Comparison of ENCODE assay signal across 2 cellular contexts in the genomic region with DNA sequence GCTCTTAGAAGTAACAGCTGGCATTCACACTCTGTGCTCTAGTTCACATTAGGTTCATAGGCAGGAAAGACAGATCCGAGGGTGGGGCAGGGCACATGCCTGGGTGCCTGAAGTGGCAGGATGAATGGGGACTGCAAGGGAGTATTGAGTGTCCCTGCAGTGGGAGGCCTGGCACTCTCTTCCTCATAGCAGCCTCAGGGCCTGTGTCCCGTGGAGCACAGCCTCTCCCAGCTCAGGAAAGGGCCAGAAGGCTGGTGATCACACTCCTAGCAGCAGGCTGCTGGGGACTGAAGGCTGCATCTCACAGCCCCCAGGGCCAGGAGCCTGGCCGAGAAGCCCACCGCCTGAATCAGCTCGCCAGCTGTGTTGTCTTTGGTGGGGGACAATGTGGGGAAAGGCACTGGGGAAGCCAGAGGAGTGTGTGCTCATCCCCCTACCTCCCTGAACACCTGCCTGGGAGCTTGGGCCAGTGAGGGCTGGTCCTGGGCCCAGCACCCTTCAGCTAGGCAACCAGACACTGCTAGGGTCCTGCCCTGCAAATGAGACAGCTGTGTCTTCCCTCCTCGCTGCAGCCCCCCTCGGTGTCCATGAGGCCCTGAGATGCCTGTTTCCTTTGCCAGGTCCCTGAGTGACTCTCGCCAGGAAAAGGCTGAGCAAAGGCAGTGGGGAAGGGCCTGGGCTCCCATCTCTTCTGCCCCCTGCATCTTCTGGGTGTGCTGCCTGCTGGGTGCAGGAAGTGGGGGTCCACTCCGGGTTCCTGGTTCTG.
TF ChIP-seq lines count a peak whose summit lies in the region.

No MANE protein-coding gene starts in this region.

TF ChIP-seq in H1, 55 proteins besides CTCF, POLR2A, EP300 and RAD21:
- TF ChIP-seq MAFK (IDR thresholded peaks at IDR 0.05; ENCODE audit: low read depth, low read length) (no peak), NRF1 (IDR thresholded peaks at IDR 0.05; ENCODE audit: low read depth, low read length) (no peak), SUZ12 (IDR thresholded peaks at IDR 0.05; ENCODE audit: low read length) (no peak), TAF7 (optimal IDR thresholded peaks at IDR 0.05; ENCODE audit: borderline replicate concordance, low read depth, low read length) (no peak), CHD1 (IDR thresholded peaks at IDR 0.05; ENCODE audit: low read depth, low read length) (no peak), HDAC2 (IDR thresholded peaks at IDR 0.05; ENCODE audit: borderline replicate concordance in 1 of 2, low read depth in 2 of 2, low read length in 2 of 2) (no peak), NANOG (IDR thresholded peaks at IDR 0.05; ENCODE audit: insufficient read depth, low read depth, low read length, poor library complexity, severe bottlenecking) (no peak), RFX5 (IDR thresholded peaks at IDR 0.05; ENCODE audit: borderline replicate concordance, low read depth, low read length) (no peak), KDM1A (IDR thresholded peaks at IDR 0.05; ENCODE audit: borderline replicate concordance, low read length) (no peak), CEBPB (IDR thresholded peaks at IDR 0.05; ENCODE audit: low read depth, low read length) (no peak), TBP (IDR thresholded peaks at IDR 0.05; ENCODE audit: low read depth, low read length) (no peak), POLR2AphosphoS5 (IDR thresholded peaks at IDR 0.05; ENCODE audit: low read depth, low read length) (no peak), SIN3A (conservative IDR thresholded peaks at IDR 0.05 in 1 of 2, IDR thresholded peaks at IDR 0.05 in 1 of 2; ENCODE audit: low read depth in 1 of 2, low read length in 2 of 2) (no peak), PHF8 (conservative IDR thresholded peaks at IDR 0.05; ENCODE audit: low read depth, low read length) (no peak)
- TF ChIP-seq, protein P1, sequence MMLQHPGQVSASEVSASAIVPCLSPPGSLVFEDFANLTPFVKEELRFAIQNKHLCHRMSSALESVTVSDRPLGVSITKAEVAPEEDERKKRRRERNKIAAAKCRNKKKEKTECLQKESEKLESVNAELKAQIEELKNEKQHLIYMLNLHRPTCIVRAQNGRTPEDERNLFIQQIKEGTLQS (IDR thresholded peaks at IDR 0.05; ENCODE audit: insufficient read depth, low read depth, low read length), result no peak
- TF ChIP-seq, protein P2, sequence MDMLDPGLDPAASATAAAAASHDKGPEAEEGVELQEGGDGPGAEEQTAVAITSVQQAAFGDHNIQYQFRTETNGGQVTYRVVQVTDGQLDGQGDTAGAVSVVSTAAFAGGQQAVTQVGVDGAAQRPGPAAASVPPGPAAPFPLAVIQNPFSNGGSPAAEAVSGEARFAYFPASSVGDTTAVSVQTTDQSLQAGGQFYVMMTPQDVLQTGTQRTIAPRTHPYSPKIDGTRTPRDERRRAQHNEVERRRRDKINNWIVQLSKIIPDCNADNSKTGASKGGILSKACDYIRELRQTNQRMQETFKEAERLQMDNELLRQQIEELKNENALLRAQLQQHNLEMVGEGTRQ (IDR thresholded peaks at IDR 0.05; ENCODE audit: low read length), result no peak
- TF ChIP-seq, protein P3, sequence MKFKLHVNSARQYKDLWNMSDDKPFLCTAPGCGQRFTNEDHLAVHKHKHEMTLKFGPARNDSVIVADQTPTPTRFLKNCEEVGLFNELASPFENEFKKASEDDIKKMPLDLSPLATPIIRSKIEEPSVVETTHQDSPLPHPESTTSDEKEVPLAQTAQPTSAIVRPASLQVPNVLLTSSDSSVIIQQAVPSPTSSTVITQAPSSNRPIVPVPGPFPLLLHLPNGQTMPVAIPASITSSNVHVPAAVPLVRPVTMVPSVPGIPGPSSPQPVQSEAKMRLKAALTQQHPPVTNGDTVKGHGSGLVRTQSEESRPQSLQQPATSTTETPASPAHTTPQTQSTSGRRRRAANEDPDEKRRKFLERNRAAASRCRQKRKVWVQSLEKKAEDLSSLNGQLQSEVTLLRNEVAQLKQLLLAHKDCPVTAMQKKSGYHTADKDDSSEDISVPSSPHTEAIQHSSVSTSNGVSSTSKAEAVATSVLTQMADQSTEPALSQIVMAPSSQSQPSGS (IDR thresholded peaks at IDR 0.05; ENCODE audit: low read length), result no peak

TF ChIP-seq in SK-N-SH, 30 proteins besides CTCF, POLR2A, EP300 and RAD21:
- TF ChIP-seq RXRA (IDR thresholded peaks at IDR 0.05; ENCODE audit: borderline replicate concordance, low read depth), result no peak
